ENCODE assay signal across 16 cellular contexts in the genomic region with DNA sequence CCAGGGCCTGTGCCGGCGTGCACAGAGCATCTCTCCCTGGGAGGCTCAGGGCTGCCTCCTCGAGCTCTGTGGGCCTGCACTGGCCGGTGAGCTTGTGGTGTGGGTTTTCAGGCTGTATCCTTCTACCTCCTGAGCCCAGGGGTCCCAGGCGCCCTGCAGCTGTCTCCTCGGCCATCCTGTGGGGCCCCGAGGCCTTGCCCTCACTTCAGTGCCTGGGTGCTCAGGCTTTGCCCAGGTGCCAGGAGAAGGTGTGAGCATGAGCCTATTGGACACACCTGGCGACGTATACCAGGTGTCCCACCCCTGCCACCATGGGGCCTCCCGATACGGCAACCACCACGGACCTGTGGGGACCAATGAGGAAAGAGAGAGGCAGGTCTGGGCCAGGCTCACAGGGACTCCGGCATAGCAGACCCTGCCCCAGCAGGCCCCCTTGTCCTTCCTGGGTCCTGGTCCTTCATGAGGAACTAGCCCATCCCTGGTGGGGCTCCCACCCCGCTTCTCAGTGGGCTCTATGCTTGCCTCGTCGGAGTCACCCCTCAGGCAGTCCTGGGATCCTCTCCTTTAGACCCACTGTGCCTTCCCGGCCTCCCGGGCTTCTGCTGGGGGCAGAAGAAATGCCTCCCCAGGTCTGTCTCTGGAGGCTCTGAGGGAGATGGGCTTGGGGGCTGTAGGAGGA.
"Had no signal": no experiment of that assay in that cellular context is flagged by ENCODE, and none has a peak within 500 bp of the region (broad histone marks: within the 10 kb centered on the region; RNA-seq: fewer than 3 reads in every experiment).

No MANE protein-coding gene starts in this region.

- H3K9me3 Mint-ChIP-seq: activated B cell treated with CpG ODN at 0.5 μM for 24 hours, natural killer cell had no signal

- H3K4me3 ChIP-seq: gastroesophageal sphincter, mucosa of descending colon, prostate gland, stomach, thoracic aorta had no signal

- H3K9me3 ChIP-seq: mucosa of descending colon, prostate gland, thoracic aorta had no signal

- H3K36me3 Mint-ChIP-seq: natural killer cell had no signal

- H3K4me1 ChIP-seq: gastroesophageal sphincter, prostate gland, stomach had no signal

- H3K36me3 ChIP-seq: gastroesophageal sphincter, prostate gland, stomach, thoracic aorta had no signal

- H3K4me1 Mint-ChIP-seq: activated CD4-positive, alpha-beta T cell treated with anti-CD3 and anti-CD28 coated beads, Interleukin-2, amount 10 ng/mL, durations not matched to agents 7 days and 5 days; natural killer cell had no signal

- H3K4me3 Mint-ChIP-seq: activated B cell treated with CpG ODN at 0.5 μM for 24 hours; activated CD4-positive, alpha-beta T cell treated with anti-CD3 and anti-CD28 coated beads, Interleukin-2, amount 10 ng/mL, durations not matched to agents 7 days and 5 days; natural killer cell had no signal

- H3K27ac ChIP-seq: gastroesophageal sphincter, prostate gland, stomach, thoracic aorta had no signal

- FAIRE-seq: TTC549, urothelium cell line had no signal

- DNase-seq: activated B cell treated with CpG ODN at 0.5 μM for 24 hours; activated CD4-positive, alpha-beta T cell treated with anti-CD3 and anti-CD28 coated beads, Interleukin-2, amount 10 ng/mL, durations not matched to agents 7 days and 5 days; activated T-cell treated with anti-CD3 and anti-CD28 coated beads for 4 hours; central memory CD4-positive, alpha-beta T cell; cortex of kidney; effector CD8-positive, alpha-beta T cell; natural killer cell; stimulated activated CD4-positive, alpha-beta T cell treated with anti-CD3 and anti-CD28 coated beads, Interleukin-4, amount 100 ng/mL, for 24 hours; stomach; T-helper 2 cell had no signal

- H3K27me3 Mint-ChIP-seq: activated B cell treated with CpG ODN at 0.5 μM for 24 hours had no signal

- ATAC-seq: gastroesophageal sphincter, mucosa of descending colon had no signal

- H3K27ac Mint-ChIP-seq: activated B cell treated with CpG ODN at 0.5 μM for 24 hours; activated CD4-positive, alpha-beta T cell treated with anti-CD3 and anti-CD28 coated beads, Interleukin-2, amount 10 ng/mL, durations not matched to agents 7 days and 5 days; natural killer cell had no signal
